15 cellular contexts compared by ENCODE assay signal in the genomic region with DNA sequence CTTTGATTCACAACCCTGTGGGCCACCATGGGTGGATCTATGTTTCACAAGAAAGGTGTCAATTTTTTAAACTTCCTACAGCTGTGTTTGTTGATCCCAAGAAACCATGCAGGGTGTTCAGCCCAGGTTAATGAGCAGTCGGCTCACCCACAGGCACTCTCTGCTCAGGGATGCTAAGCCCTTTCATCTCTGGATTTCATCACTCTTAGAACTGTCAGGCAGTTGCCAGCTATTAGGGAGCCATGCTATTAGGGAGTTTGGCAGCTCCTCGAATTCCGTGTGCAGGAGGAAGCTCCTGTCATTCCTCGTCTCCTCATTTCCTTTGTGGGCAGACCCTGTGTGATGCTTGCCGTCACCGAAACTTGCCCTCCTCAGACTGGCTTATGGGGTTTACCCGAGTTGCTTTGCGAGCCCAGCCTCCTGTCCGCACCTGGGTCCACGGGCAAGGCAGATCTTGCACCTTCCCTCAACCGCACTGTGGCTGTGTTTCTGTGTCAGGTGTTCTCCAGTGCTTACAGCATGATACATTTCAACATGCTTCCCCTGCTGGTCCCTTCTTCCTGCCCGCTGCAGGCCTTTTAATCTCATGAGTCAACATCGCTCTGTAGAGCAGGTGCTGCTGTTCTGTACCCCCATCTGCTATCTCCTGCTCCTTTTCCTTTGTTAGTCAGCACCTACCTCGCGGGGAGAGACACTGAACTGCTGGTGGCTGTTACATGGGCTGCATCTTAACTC.
A peak's percentile ranks its signal among the peaks of the same experiment; 100 is the strongest.
DNase-seq lines count a peak whose midpoint lies in the region; ATAC-seq, FAIRE-seq and TF ChIP-seq lines count a peak whose summit lies in the region.
"Had no signal": no experiment of that assay in that cellular context is flagged by ENCODE, and none has a peak within 500 bp of the region (broad histone marks: within the 10 kb centered on the region; RNA-seq: fewer than 3 reads in every experiment).

No MANE protein-coding gene starts in this region.

- no peaks in the 10 kb centered on the region for H3K9me3 Mint-ChIP-seq in Caco-2 (ENCODE audit: unreplicated experiment)
- H3K9me3 Mint-ChIP-seq: stimulated activated naive CD8-positive, alpha-beta T cell treated with anti-CD3 and anti-CD28 coated beads, Interleukin-15, Interleukin-2, amounts not matched to agents 100 ng/mL and 50 ng/mL, for 24 hours had no signal

- no peaks in the 10 kb centered on the region for H3K36me3 Mint-ChIP-seq in Caco-2 (ENCODE audit: insufficient read depth, unreplicated experiment)
- H3K36me3 Mint-ChIP-seq: CD4-positive, CD25-positive, alpha-beta regulatory T cell had no signal

- no peak overlapping the region for H3K4me2 ChIP-seq in PC-9

- H3K27me3 ChIP-seq in Caco-2 (replicated peaks; ENCODE audit: control insufficient read depth, insufficient read depth, low read length) (no peaks in the 10 kb centered on the region), foreskin keratinocyte (no peaks in the 10 kb centered on the region), PC-9 (ENCODE audit: insufficient read depth, low read depth) (no peaks in the 10 kb centered on the region), pancreas (no peaks in the 10 kb centered on the region)
- H3K27me3 ChIP-seq: ovary had no signal

- H3K4me3 ChIP-seq in Caco-2 (ENCODE audit: low read depth, low read length) (no peak overlapping the region), PC-9 (no peak overlapping the region), pancreas (no peak overlapping the region)
- H3K4me3 ChIP-seq: ovary had no signal

- DNase-seq in NCI-H2171 treated with DMSO at 0.1 percent for 48 hours (lab: John Stamatoyannopoulos, UW) (peak; percentile 41), NCI-H2171 (lab: John Stamatoyannopoulos, UW) (no peak), Caco-2 (no peak), NCI-H82 treated with DMSO at 0.1 percent for 48 hours (lab: John Stamatoyannopoulos, UW; ENCODE audit: unreplicated experiment) (peak; percentile 61), foreskin keratinocyte (peak; percentile 16 to 23), activated gamma-delta T cell treated with Interleukin-2 at 50 U/mL for 16 hours (no peak), PC-9 (no peak), pancreas (no peak)
- DNase-seq: effector memory CD8-positive, alpha-beta T cell; ovary had no signal

- H3K27ac Mint-ChIP-seq in Caco-2 (ENCODE audit: unreplicated experiment), result peak overlapping the region; percentile 50
- H3K27ac Mint-ChIP-seq: CD4-positive, CD25-positive, alpha-beta regulatory T cell; effector memory CD8-positive, alpha-beta T cell; stimulated activated naive CD8-positive, alpha-beta T cell treated with anti-CD3 and anti-CD28 coated beads, Interleukin-15, Interleukin-2, amounts not matched to agents 100 ng/mL and 50 ng/mL, for 24 hours had no signal

- peaks cover 14% of the 10 kb centered on the region for H3K4me1 Mint-ChIP-seq in Caco-2 (ENCODE audit: low read depth, unreplicated experiment)

- no peaks in the 10 kb centered on the region for H3K9me2 ChIP-seq in PC-9 (ENCODE audit: insufficient read depth)

- CTCF ChIA-PET in Caco-2 (lab: Charles Lee) (no interaction called here), PC-9 (lab: Charles Lee) (no interaction called here)

- H3K27ac ChIP-seq in foreskin keratinocyte (no peak overlapping the region), PC-9 (no peak overlapping the region), pancreas (no peak overlapping the region)
- H3K27ac ChIP-seq: ovary had no signal

- no peak overlapping the region for H3K4me3 Mint-ChIP-seq in Caco-2 (ENCODE audit: unreplicated experiment)
- H3K4me3 Mint-ChIP-seq: effector memory CD8-positive, alpha-beta T cell; stimulated activated naive CD8-positive, alpha-beta T cell treated with anti-CD3 and anti-CD28 coated beads, Interleukin-15, Interleukin-2, amounts not matched to agents 100 ng/mL and 50 ng/mL, for 24 hours had no signal

- H3K36me3 ChIP-seq in Caco-2 (ENCODE audit: control insufficient read depth, insufficient read depth, low read length) (no peaks in the 10 kb centered on the region), PC-9 (ENCODE audit: low read depth) (no peaks in the 10 kb centered on the region), pancreas (no peaks in the 10 kb centered on the region)
- H3K36me3 ChIP-seq: ovary had no signal

- no peaks in the 10 kb centered on the region for H3K4me1 ChIP-seq in Caco-2
- H3K4me1 ChIP-seq in foreskin keratinocyte, result no peaks in the 10 kb centered on the region
- no peaks in the 10 kb centered on the region for H3K4me1 ChIP-seq in PC-9 (replicated peaks; ENCODE audit: insufficient read depth)
- no peaks in the 10 kb centered on the region for H3K4me1 ChIP-seq in pancreas

- FAIRE-seq in pancreas (lab: Jason Lieb, UNC), result no peak
- FAIRE-seq: H54, TTC549, urothelium cell line had no signal

- no peaks in the 10 kb centered on the region for H3K27me3 Mint-ChIP-seq in Caco-2 (ENCODE audit: insufficient read depth, unreplicated experiment)
- H3K27me3 Mint-ChIP-seq: CD4-positive, CD25-positive, alpha-beta regulatory T cell; effector memory CD8-positive, alpha-beta T cell; stimulated activated naive CD8-positive, alpha-beta T cell treated with anti-CD3 and anti-CD28 coated beads, Interleukin-15, Interleukin-2, amounts not matched to agents 100 ng/mL and 50 ng/mL, for 24 hours had no signal

- POLR2A ChIA-PET in Caco-2 (lab: Charles Lee) (no interaction called here), PC-9 (lab: Charles Lee; ENCODE audit: unreplicated experiment) (no interaction called here)

- ATAC-seq in foreskin keratinocyte, result peak; percentile 56
- ATAC-seq in pancreas, result no peak
- ATAC-seq: effector memory CD8-positive, alpha-beta T cell had no signal

- H3K9me3 ChIP-seq in Caco-2, result no peaks in the 10 kb centered on the region
- H3K9me3 ChIP-seq in PC-9 (ENCODE audit: insufficient read depth, low read depth), result no peaks in the 10 kb centered on the region
- no peaks in the 10 kb centered on the region for H3K9me3 ChIP-seq in pancreas
- H3K9me3 ChIP-seq: ovary had no signal

- no TSS peak for BruUV-seq in Caco-2 (replicated peaks; lab: Mats Ljungman, UMichigan)
- BruUV-seq in PC-9 (replicated peaks; lab: Mats Ljungman, UMichigan), result no TSS peak

- intact Hi-C loops in Caco-2 (cut with micrococcal nuclease; ENCODE audit: unreplicated experiment), result no loop called here
- intact Hi-C loops in PC-9 (cut with micrococcal nuclease; ENCODE audit: unreplicated experiment), result no loop called here
- intact Hi-C loops in pancreas (cut with DNase I), result no loop called here

- no peak overlapping the region for H2AFZ ChIP-seq in PC-9

- H4K20me1 ChIP-seq in PC-9 (ENCODE audit: insufficient read depth), result no peaks in the 10 kb centered on the region

- no peak for TF ChIP-seq CTCF in Caco-2 (IDR thresholded peaks at IDR 0.05; ENCODE audit: insufficient read depth in 1 of 2, low read depth in 1 of 2, low read length in 1 of 2, severe bottlenecking in 1 of 2, unreplicated experiment in 1 of 2)
- TF ChIP-seq CTCF in foreskin keratinocyte (conservative IDR thresholded peaks at IDR 0.05), result no peak
- no peak for TF ChIP-seq CTCF in PC-9 (conservative IDR thresholded peaks at IDR 0.05)
- TF ChIP-seq CTCF in pancreas (IDR thresholded peaks at IDR 0.05), result no peak

- WGBS in pancreas, 2 donors, result 75 to 83% methylated on average over 15 of the region's 15 CpGs

- H3K79me2 ChIP-seq in PC-9 (ENCODE audit: low read depth), result no peaks in the 10 kb centered on the region

- no peaks in the 10 kb centered on the region for H3F3A ChIP-seq in PC-9 (ENCODE audit: insufficient read depth, low read depth)

Comparison
In these comparisons a context has a peak if more than half of its experiments do, and no peak if none do; other contexts are left out.
1. DNase-seq: peak in NCI-H2171 treated with DMSO at 0.1 percent for 48 hours (single experiment), NCI-H82 treated with DMSO at 0.1 percent for 48 hours (single experiment) and foreskin keratinocyte (2 of 2); none in NCI-H2171 (single experiment), Caco-2 (0 of 2), activated gamma-delta T cell treated with Interleukin-2 at 50 U/mL for 16 hours (single experiment), PC-9 (0 of 2) and pancreas (0 of 6).